In genomic region chr7:155831807-155832524, GRCh38 we compare ENCODE assay signal across 1 cellular context.
TF ChIP-seq lines count a peak whose summit lies in the region.

No MANE protein-coding gene starts in this region.

TF ChIP-seq in HepG2, 621 proteins besides CTCF, POLR2A, EP300 and RAD21 (continued from another document):
- TF ChIP-seq ZBTB4 (CRISPR knock-in tag; IDR thresholded peaks at IDR 0.05; ENCODE audit: borderline replicate concordance) (0 out of 2 replicates have a peak, but pooled peaks have one; percentile 36), ZFY (CRISPR knock-in tag; IDR thresholded peaks at IDR 0.05) (0 out of 2 replicates have a peak, but pooled peaks have one; percentile 30), FOXA3 (CRISPR knock-in tag; IDR thresholded peaks at IDR 0.05) (no peak), ARID5B (CRISPR knock-in tag; IDR thresholded peaks at IDR 0.05) (0 out of 2 replicates have a peak, but pooled peaks have one; percentile 3), ZBTB10 (CRISPR knock-in tag; IDR thresholded peaks at IDR 0.05; ENCODE audit: borderline replicate concordance) (peak; percentile 94), ZNF263 (CRISPR knock-in tag; IDR thresholded peaks at IDR 0.05) (no peak), ZNF20 (CRISPR knock-in tag; IDR thresholded peaks at IDR 0.05) (no peak), NAIF1 (CRISPR knock-in tag; IDR thresholded peaks at IDR 0.05; ENCODE audit: borderline replicate concordance) (no peak), ARNT2 (CRISPR knock-in tag; IDR thresholded peaks at IDR 0.05; ENCODE audit: low read depth) (no peak), FOXO1 (CRISPR knock-in tag; IDR thresholded peaks at IDR 0.05) (no peak)
- TF ChIP-seq, protein P1, sequence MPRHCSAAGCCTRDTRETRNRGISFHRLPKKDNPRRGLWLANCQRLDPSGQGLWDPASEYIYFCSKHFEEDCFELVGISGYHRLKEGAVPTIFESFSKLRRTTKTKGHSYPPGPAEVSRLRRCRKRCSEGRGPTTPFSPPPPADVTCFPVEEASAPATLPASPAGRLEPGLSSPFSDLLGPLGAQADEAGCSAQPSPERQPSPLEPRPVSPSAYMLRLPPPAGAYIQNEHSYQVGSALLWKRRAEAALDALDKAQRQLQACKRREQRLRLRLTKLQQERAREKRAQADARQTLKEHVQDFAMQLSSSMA (CRISPR knock-in tag; IDR thresholded peaks at IDR 0.05) = no peak
